ENCODE assay signal across 9 cellular contexts in the genomic region with DNA sequence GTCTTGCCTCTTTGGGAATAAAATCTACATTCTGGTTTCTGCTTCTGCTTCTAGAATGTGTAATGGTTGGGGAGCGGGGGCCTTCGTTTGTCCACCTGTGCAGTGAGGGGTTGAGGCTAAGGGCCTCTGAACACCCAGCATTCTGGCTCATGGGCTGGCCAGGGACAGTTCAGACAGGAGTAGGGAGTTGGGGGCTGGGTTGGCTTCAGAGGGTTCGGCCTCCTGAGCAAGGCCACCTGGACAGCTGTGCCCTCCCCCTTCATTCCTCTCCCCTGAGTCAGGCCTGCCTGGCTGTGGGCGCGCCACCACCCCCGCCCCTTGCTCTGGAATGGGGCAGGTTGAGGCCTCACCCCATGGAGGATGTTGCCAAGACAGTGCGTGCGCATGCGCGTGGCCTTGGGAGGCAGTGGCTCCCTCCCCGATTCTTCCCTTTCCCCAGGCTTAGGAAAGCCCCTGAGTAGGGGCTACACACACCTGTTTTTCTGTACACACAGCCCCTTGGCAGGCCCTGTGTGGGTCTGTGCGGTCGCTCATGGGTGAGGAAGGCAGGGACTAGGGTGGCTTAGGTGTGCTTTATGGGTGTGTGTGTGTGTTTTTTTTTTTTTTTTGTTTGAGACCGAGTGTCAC. TPM values are rescaled to one million over a fixed set of nuclear protein-coding genes. Genes with fewer than 3 reads are reported as not detected.
DNase-seq lines count a peak whose midpoint lies in the region; ATAC-seq lines count a peak whose summit lies in the region.
"Had no signal": no experiment of that assay in that cellular context is flagged by ENCODE, and none has a peak within 500 bp of the region (broad histone marks: within the 10 kb centered on the region; RNA-seq: fewer than 3 reads in every experiment).

No MANE protein-coding gene starts in this region.

- POLR2A ChIA-PET in CD8-positive, alpha-beta memory T cell (lab: Charles Lee), result no interaction called here
- POLR2A ChIA-PET in naive thymus-derived CD4-positive, alpha-beta T cell (lab: Charles Lee), result no interaction called here

- no peak overlapping the region for H3K27ac ChIP-seq in CD8-positive, alpha-beta memory T cell (ENCODE audit: low read depth, low read length)
- peak overlapping the region; percentile 100 for H3K27ac ChIP-seq in epithelial cell of prostate
- H3K27ac ChIP-seq in naive thymus-derived CD4-positive, alpha-beta T cell (ENCODE audit: low read depth, low read length), result no peak overlapping the region

- H3K4me1 ChIP-seq in CD8-positive, alpha-beta memory T cell (ENCODE audit: insufficient read depth, low read length), result peaks cover 30% of the 10 kb centered on the region
- peaks cover 0 to 10% of the 10 kb centered on the region in 2 donors for H3K4me1 ChIP-seq in naive thymus-derived CD4-positive, alpha-beta T cell (ENCODE audit: control insufficient read depth in 2 of 2, insufficient read depth in 2 of 2, low read length in 2 of 2)

- H3K4me3 Mint-ChIP-seq in CD8-positive, alpha-beta memory T cell, result no peak overlapping the region
- H3K4me3 Mint-ChIP-seq in naive thymus-derived CD4-positive, alpha-beta T cell, result peak overlapping the region in 7 of 10 donors; percentile 1 to 66 (median 26)

- no peak for ATAC-seq in naive thymus-derived CD4-positive, alpha-beta T cell

- H3K27me3 ChIP-seq in CD8-positive, alpha-beta memory T cell (ENCODE audit: insufficient read depth, low read length, poor library complexity, severe bottlenecking), result no peaks in the 10 kb centered on the region
- no peaks in the 10 kb centered on the region for H3K27me3 ChIP-seq in naive thymus-derived CD4-positive, alpha-beta T cell (ENCODE audit: control insufficient read depth in 2 of 2, insufficient read depth in 2 of 2, low read length in 2 of 2)

- intact Hi-C loops in naive thymus-derived CD4-positive, alpha-beta T cell (cut with micrococcal nuclease), result loop anchor here in 1 of 2 donors (10.0 kb wide), 1 partner anchor 715 kb away; no protein-coding TSS in a partner anchor

- H3K4me3 ChIP-seq in CD8-positive, alpha-beta memory T cell (ENCODE audit: low read length), result no peak overlapping the region
- H3K4me3 ChIP-seq in naive thymus-derived CD4-positive, alpha-beta T cell (ENCODE audit: low read length), result no peak overlapping the region

- DNase-seq in CD8-positive, alpha-beta memory T cell, result no peak
- DNase-seq in LoVo (ENCODE audit: low spot score) (peak; percentile 98), epithelial cell of prostate (ENCODE audit: low read depth, low spot score) (peak; percentile 92), C1 segment of cervical spinal cord (lab: John Stamatoyannopoulos, UW) (no peak), NAMALWA (ENCODE audit: low spot score) (no peak), NCI-H1417 (lab: John Stamatoyannopoulos, UW) (no peak)
- no peak for DNase-seq in naive thymus-derived CD4-positive, alpha-beta T cell
- DNase-seq in activated CD8-positive, alpha-beta memory T cell treated with anti-CD3 and anti-CD28 coated beads, Interleukin-2, amount 50 U/mL, for 4 hours, result no peak
- DNase-seq: stimulated activated CD4-positive, alpha-beta T cell treated with anti-CD3 and anti-CD28 coated beads, Interleukin-4, amount 100 ng/mL, for 1 hour had no signal

- H3K9me3 ChIP-seq in CD8-positive, alpha-beta memory T cell (ENCODE audit: low read length), result no peaks in the 10 kb centered on the region
- H3K9me3 ChIP-seq in naive thymus-derived CD4-positive, alpha-beta T cell (ENCODE audit: control insufficient read depth in 2 of 3, low read length in 3 of 3), result no peaks in the 10 kb centered on the region

- peak overlapping the region in 5 of 8 donors; percentile 1 to 64 (median 27) for H3K27ac Mint-ChIP-seq in CD8-positive, alpha-beta memory T cell
- H3K27ac Mint-ChIP-seq in naive thymus-derived CD4-positive, alpha-beta T cell, result peak overlapping the region; percentile 21 to 87 (median 77)

- H3K9me3 Mint-ChIP-seq in CD8-positive, alpha-beta memory T cell, result no peaks in the 10 kb centered on the region
- peaks cover 0 to 1% (median 0%) of the 10 kb centered on the region in 11 donors for H3K9me3 Mint-ChIP-seq in naive thymus-derived CD4-positive, alpha-beta T cell

- H3K36me3 ChIP-seq in CD8-positive, alpha-beta memory T cell (ENCODE audit: insufficient read depth, low read length), result no peaks in the 10 kb centered on the region
- H3K36me3 ChIP-seq in naive thymus-derived CD4-positive, alpha-beta T cell (ENCODE audit: control insufficient read depth in 2 of 3, insufficient read depth in 3 of 3, low read length in 3 of 3), result no peaks in the 10 kb centered on the region

- H3K4me1 Mint-ChIP-seq in CD8-positive, alpha-beta memory T cell, result peaks cover 7 to 30% (median 13%) of the 10 kb centered on the region in 3 donors
- H3K4me1 Mint-ChIP-seq in naive thymus-derived CD4-positive, alpha-beta T cell, result peaks cover 10 to 32% (median 28%) of the 10 kb centered on the region in 7 donors

- no peaks in the 10 kb centered on the region for H3K27me3 Mint-ChIP-seq in CD8-positive, alpha-beta memory T cell
- peaks cover 0 to 24% (median 0%) of the 10 kb centered on the region in 5 donors for H3K27me3 Mint-ChIP-seq in naive thymus-derived CD4-positive, alpha-beta T cell

- CTCF ChIA-PET in CD8-positive, alpha-beta memory T cell (lab: Charles Lee), result interaction anchor here (2.7 kb wide), 1 partner anchor 13 kb away, joined by 10 read pairs; no protein-coding TSS in a partner anchor
- CTCF ChIA-PET in naive thymus-derived CD4-positive, alpha-beta T cell (lab: Charles Lee), result interaction anchor here (1.5 kb wide), 1 partner anchor 14 kb away, joined by 3 read pairs; no protein-coding TSS in a partner anchor

- H3K36me3 Mint-ChIP-seq in CD8-positive, alpha-beta memory T cell, result no peaks in the 10 kb centered on the region
- no peaks in the 10 kb centered on the region for H3K36me3 Mint-ChIP-seq in naive thymus-derived CD4-positive, alpha-beta T cell

RNA-seq across cellular contexts. Expression of a gene that starts 57.0 kb away (rescaled TPM):
- 100 to 1,000 TPM; 205 to 219 TPM for total RNA-seq in CD8-positive, alpha-beta memory T cell
- 131 TPM for polyA plus RNA-seq in CD8-positive, alpha-beta memory T cell
- 100 to 1,000 TPM in 2 of 5 experiments, 10 to 100 TPM in 3; 70.2 to 175 (median 86.8) TPM for total RNA-seq in naive thymus-derived CD4-positive, alpha-beta T cell
- polyA plus RNA-seq in naive thymus-derived CD4-positive, alpha-beta T cell, result 10 to 100 TPM; 48.6 to 49.5 TPM

RNA-seq across cellular contexts. Expression of a gene that starts 57.3 kb away (rescaled TPM):
- total RNA-seq in CD8-positive, alpha-beta memory T cell, result 10 to 100 TPM; 28.6 to 30.6 TPM
- polyA plus RNA-seq in CD8-positive, alpha-beta memory T cell, result 17.3 TPM
- total RNA-seq in naive thymus-derived CD4-positive, alpha-beta T cell, result 10 to 100 TPM; 36.3 to 69.0 (median 60.2) TPM
- polyA plus RNA-seq in naive thymus-derived CD4-positive, alpha-beta T cell, result 1 to 10 TPM; 9.3 to 9.6 TPM

RNA-seq across cellular contexts. Expression of a gene that starts 57.5 kb away (rescaled TPM):
- total RNA-seq in CD8-positive, alpha-beta memory T cell, result not detected
- polyA plus RNA-seq in CD8-positive, alpha-beta memory T cell, result not detected
- total RNA-seq in naive thymus-derived CD4-positive, alpha-beta T cell, result not detected
- not detected for polyA plus RNA-seq in naive thymus-derived CD4-positive, alpha-beta T cell

Comparison
In these comparisons a context has a peak if more than half of its experiments do, and no peak if none do; other contexts are left out.
1. DNase-seq: peak in LoVo (single experiment) and epithelial cell of prostate (single experiment); none in CD8-positive, alpha-beta memory T cell (0 of 5), naive thymus-derived CD4-positive, alpha-beta T cell (0 of 9), activated CD8-positive, alpha-beta memory T cell treated with anti-CD3 and anti-CD28 coated beads, Interleukin-2, amount 50 U/mL, for 4 hours (single experiment), C1 segment of cervical spinal cord (0 of 14), NAMALWA (single experiment) and NCI-H1417 (0 of 3).
2. H3K4me3 Mint-ChIP-seq: peak in naive thymus-derived CD4-positive, alpha-beta T cell (7 of 10); none in CD8-positive, alpha-beta memory T cell (0 of 7).